Comparison of ENCODE assay signal across 21 cellular contexts in genomic region chr2:180115675-180116074, GRCh38.
DNase-seq lines count a peak whose midpoint lies in the region; ATAC-seq and TF ChIP-seq lines count a peak whose summit lies in the region.
"Had no signal": no experiment of that assay in that cellular context is flagged by ENCODE, and none has a peak within 500 bp of the region (broad histone marks: within the 10 kb centered on the region; RNA-seq: fewer than 3 reads in every experiment).

No MANE protein-coding gene starts in this region.

- H3K27ac ChIP-seq in PC-9 = no peak overlapping the region
- H3K27ac ChIP-seq: 22Rv1, BLaER1 had no signal

- DNase-seq in NCI-H146 (lab: John Stamatoyannopoulos, UW) (peak; percentile 17), NCI-H146 treated with DMSO at 0.1 percent for 48 hours (lab: John Stamatoyannopoulos, UW; ENCODE audit: unreplicated experiment) (no peak), PC-9 (no peak), fibroblast of mammary gland (ENCODE audit: low read depth) (peak; percentile 38), posterior vena cava (ENCODE audit: low spot score) (no peak)
- DNase-seq: ACHN; CD4-positive, alpha-beta memory T cell; DMS153; GDM1; H7; NCI-H1048; NCI-H1417 treated with DMSO at 0.1 percent for 48 hours; NCI-H1930; NCI-H226; NCI-H510A treated with DMSO at 0.1 percent for 48 hours; Right ventricle myocardium superior had no signal

- no peak overlapping the region for H3K4me3 ChIP-seq in PC-9
- no peak overlapping the region for H3K4me3 ChIP-seq in fibroblast of mammary gland (ENCODE audit: control insufficient read depth, low read depth, low read length)
- H3K4me3 ChIP-seq: BLaER1 had no signal

- H4K20me1 ChIP-seq in PC-9 (ENCODE audit: insufficient read depth) = no peaks in the 10 kb centered on the region
- H4K20me1 ChIP-seq: BLaER1 had no signal

- no TSS peak for BruUV-seq in PC-9 (replicated peaks; lab: Mats Ljungman, UMichigan)

- H3K9me3 ChIP-seq in PC-9 (ENCODE audit: insufficient read depth, low read depth) = no peaks in the 10 kb centered on the region
- H3K9me3 ChIP-seq: BLaER1 had no signal

- H3K4me1 ChIP-seq in PC-9 (replicated peaks; ENCODE audit: insufficient read depth) = no peaks in the 10 kb centered on the region
- H3K4me1 ChIP-seq: BLaER1 had no signal

- ATAC-seq in HG02870 (IDR thresholded peaks at IDR 0.05; ENCODE audit: unreplicated experiment) (no peak), HG03108 (IDR thresholded peaks at IDR 0.05; ENCODE audit: unreplicated experiment) (no peak), GM18867 (IDR thresholded peaks at IDR 0.05; ENCODE audit: unreplicated experiment) (no peak)

- TF ChIP-seq CTCF in PC-9 (conservative IDR thresholded peaks at IDR 0.05) (no peak), fibroblast of mammary gland (conservative IDR thresholded peaks at IDR 0.05; ENCODE audit: control insufficient read depth, insufficient read depth, low read depth, low read length) (no peak)

- intact Hi-C loops in PC-9 (cut with micrococcal nuclease; ENCODE audit: unreplicated experiment) (no loop called here), posterior vena cava (cut with DNase I) (no loop called here)

- H3K79me2 ChIP-seq in PC-9 (ENCODE audit: low read depth) = no peaks in the 10 kb centered on the region

- H3K9me2 ChIP-seq in PC-9 (ENCODE audit: insufficient read depth) = peaks cover 4% of the 10 kb centered on the region; the same call in 1 of the 2 replicates

- H3K4me2 ChIP-seq in PC-9 = no peak overlapping the region
- H3K4me2 ChIP-seq: BLaER1 had no signal

- H3K36me3 ChIP-seq in PC-9 (ENCODE audit: low read depth) = no peaks in the 10 kb centered on the region
- H3K36me3 ChIP-seq: BLaER1 had no signal

- POLR2A ChIA-PET in PC-9 (lab: Charles Lee; ENCODE audit: unreplicated experiment) = no interaction called here

- no peaks in the 10 kb centered on the region for H3F3A ChIP-seq in PC-9 (ENCODE audit: insufficient read depth, low read depth)

- CTCF ChIA-PET in PC-9 (lab: Charles Lee) = no interaction called here

- 0 out of 2 replicates have a peak overlapping the region, but pooled peaks have one; percentile 7 for H2AFZ ChIP-seq in PC-9

- no peaks in the 10 kb centered on the region for H3K27me3 ChIP-seq in PC-9 (ENCODE audit: insufficient read depth, low read depth)
- H3K27me3 ChIP-seq: BLaER1 had no signal

Comparison
In these comparisons a context has a peak if more than half of its experiments do, and no peak if none do; other contexts are left out.
1. DNase-seq: peak in NCI-H146 (single experiment) and fibroblast of mammary gland (single experiment); none in NCI-H146 treated with DMSO at 0.1 percent for 48 hours (single experiment), PC-9 (0 of 2) and posterior vena cava (single experiment).